10 cellular contexts compared by ENCODE assay signal in the genomic region with DNA sequence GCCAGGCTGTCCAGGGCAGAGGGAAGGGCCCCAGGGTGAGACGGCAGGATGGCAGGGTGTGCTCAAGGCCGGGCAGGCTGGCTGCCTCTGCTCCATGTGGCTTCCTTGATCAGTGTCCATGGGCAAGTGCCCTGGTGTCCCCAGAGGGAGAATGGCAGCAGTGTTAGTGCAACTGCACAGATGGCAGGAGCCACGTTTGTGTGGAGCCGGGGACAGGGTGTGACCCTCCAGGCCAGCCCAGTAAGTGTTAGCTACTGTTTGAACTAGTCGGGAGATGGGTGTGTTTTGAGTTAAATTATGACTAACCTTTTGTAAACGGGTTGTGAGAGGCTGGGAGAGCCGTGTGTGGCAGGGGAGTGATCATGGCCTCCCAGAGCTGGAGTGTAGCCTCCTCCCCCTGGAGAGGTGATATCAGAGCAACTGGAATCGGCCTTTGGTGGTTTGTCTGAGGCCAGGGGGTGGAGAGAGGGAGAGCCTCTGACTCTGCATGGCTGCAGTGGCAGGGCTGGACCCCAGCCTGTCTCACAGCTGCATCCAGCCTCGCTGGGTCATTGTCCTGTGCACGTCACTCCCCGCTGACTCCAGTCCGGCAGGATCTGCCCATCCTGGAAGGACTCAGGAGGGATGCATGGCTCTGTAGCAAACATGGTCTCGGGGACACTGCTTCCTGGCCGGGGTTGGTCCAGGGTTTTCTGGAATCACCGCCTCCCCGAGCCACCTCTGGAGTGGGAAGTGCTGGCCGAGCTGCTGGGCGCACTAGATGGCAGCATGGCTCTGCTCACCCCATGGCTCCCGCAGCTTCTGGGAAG. TPM values are rescaled to one million over a fixed set of nuclear protein-coding genes. Genes with fewer than 3 reads are reported as not detected.
DNase-seq lines count a peak whose midpoint lies in the region; ATAC-seq and TF ChIP-seq lines count a peak whose summit lies in the region.
"Had no signal": no experiment of that assay in that cellular context is flagged by ENCODE, and none has a peak within 500 bp of the region (broad histone marks: within the 10 kb centered on the region; RNA-seq: fewer than 3 reads in every experiment).

No MANE protein-coding gene starts in this region.

- ATAC-seq in lower lobe of right lung (peak; percentile 70 to 71), GM21825 (IDR thresholded peaks at IDR 0.05; ENCODE audit: unreplicated experiment) (no peak), GM18909 (IDR thresholded peaks at IDR 0.05; ENCODE audit: poor library complexity, unreplicated experiment) (no peak)
- ATAC-seq: activated CD8-positive, alpha-beta T cell treated with anti-CD3 and anti-CD28 coated beads for 36 hours had no signal

- no peaks in the 10 kb centered on the region for H3K27me3 ChIP-seq in lower lobe of right lung (ENCODE audit: low read depth)

- TF ChIP-seq CTCF in lower lobe of right lung (IDR thresholded peaks at IDR 0.05) = no peak

- peaks cover 21% of the 10 kb centered on the region for H3K4me1 ChIP-seq in lower lobe of right lung

- H3K27ac ChIP-seq in epithelial cell of prostate (peak overlapping the region; percentile 42), lower lobe of right lung (no peak overlapping the region)

- H3K4me3 ChIP-seq in lower lobe of right lung = no peak overlapping the region

- DNase-seq in ACHN (peak; percentile 46), HT1080 (ENCODE audit: low read depth) (peak; percentile 14), epithelial cell of prostate (ENCODE audit: low read depth, low spot score) (peak; percentile 24), lower lobe of right lung (no peak), T-helper 2 cell (no peak), GM19240 (ENCODE audit: insufficient read length, low spot score) (no peak)
- DNase-seq: activated CD8-positive, alpha-beta T cell treated with anti-CD3 and anti-CD28 coated beads for 36 hours; CD4-positive, CD25-positive, alpha-beta regulatory T cell had no signal

- intact Hi-C loops in lower lobe of right lung (cut with DNase I) = no loop called here

- H3K9me3 ChIP-seq in lower lobe of right lung = no peaks in the 10 kb centered on the region

- peaks cover 36% of the 10 kb centered on the region for H3K36me3 ChIP-seq in lower lobe of right lung

- in situ Hi-C loops in ACHN (cut with HindIII; ENCODE audit: low pct_ligation_motif_present, low pct_unique_long_range_greater_than_20kb, low sequenced_read_pairs) = no loop called here

RNA-seq across cellular contexts. Expression of gene AACS, which starts 27.8 kb away (rescaled TPM):
- total RNA-seq in HT1080 (2014; rRNA removed; shearing (Covaris generic)) = 13.1 and 13.4 TPM in 2 replicates
- polyA plus RNA-seq in HT1080 (2015; cell fraction: cytosol; rRNA removed) = 11.2 and 12.9 TPM in 2 replicates
- polyA plus RNA-seq in HT1080 (2015; cell fraction: nucleus; rRNA removed) = 29.0 and 30.4 TPM in 2 replicates
- 21.7 TPM for total RNA-seq in lower lobe of right lung

Comparison
In these comparisons a context has a peak if more than half of its experiments do, and no peak if none do; other contexts are left out.
1. DNase-seq: peak in ACHN (single experiment), HT1080 (single experiment) and epithelial cell of prostate (single experiment); none in lower lobe of right lung (single experiment), T-helper 2 cell (0 of 5) and GM19240 (single experiment).
2. ATAC-seq: peak in lower lobe of right lung (2 of 2); none in GM21825 (single experiment) and GM18909 (single experiment).